Comparison of ENCODE assay signal across 24 cellular contexts in genomic region chr3:148585671-148586379, GRCh38.
"Had no signal": no experiment of that assay in that cellular context is flagged by ENCODE, and none has a peak within 500 bp of the region (broad histone marks: within the 10 kb centered on the region; RNA-seq: fewer than 3 reads in every experiment).

No MANE protein-coding gene starts in this region.

- H3K36me3 ChIP-seq: esophagus muscularis mucosa, gastroesophageal sphincter, heart left ventricle, left lung, lower lobe of right lung had no signal

- H3K27me3 Mint-ChIP-seq: naive B cell had no signal

- H3K9me3 Mint-ChIP-seq: mesothelial cell of epicardium had no signal

- DNase-seq: dermis blood vessel endothelial cell; dorsolateral prefrontal cortex; effector CD4-positive, alpha-beta T cell; effector memory CD4-positive, alpha-beta T cell; foreskin keratinocyte; heart left ventricle; hypothalamus; immature natural killer cell; islet precursor cell; kidney; kidney glomerular epithelial cell; left colon; left lung; left ventricle myocardium superior; lower lobe of right lung; mesenchymal stem cell; mucosa of descending colon; naive B cell had no signal

- H3K9me3 ChIP-seq: esophagus muscularis mucosa, gastroesophageal sphincter, left lung, lower lobe of right lung, mucosa of descending colon had no signal

- H3K4me3 Mint-ChIP-seq: immature natural killer cell, mesothelial cell of epicardium, naive B cell had no signal

- H3K36me3 Mint-ChIP-seq: immature natural killer cell, mesothelial cell of epicardium, naive B cell had no signal

- H3K4me1 ChIP-seq: foreskin keratinocyte, left lung, lower lobe of right lung had no signal

- ATAC-seq: foreskin keratinocyte, gastroesophageal sphincter, heart left ventricle, left colon, left lung, left ventricle myocardium superior, lower lobe of right lung, mucosa of descending colon had no signal

- H2AFZ ChIP-seq: hepatocyte had no signal

- H3K27ac Mint-ChIP-seq: immature natural killer cell, mesothelial cell of epicardium, naive B cell had no signal

- H3K4me2 ChIP-seq: hepatocyte had no signal

- H3K4me3 ChIP-seq: coronary artery, dorsolateral prefrontal cortex, esophagus muscularis mucosa, gastroesophageal sphincter, heart left ventricle, hepatocyte, left lung, lower lobe of right lung, mucosa of descending colon had no signal

- H3K79me2 ChIP-seq: hepatocyte had no signal

- H3K4me1 Mint-ChIP-seq: immature natural killer cell, naive B cell had no signal

- H3K27me3 ChIP-seq: dorsolateral prefrontal cortex, esophagus muscularis mucosa, foreskin keratinocyte, gastroesophageal sphincter, heart left ventricle, hepatocyte, left lung had no signal

- H3K27ac ChIP-seq: coronary artery, dorsolateral prefrontal cortex, esophagus muscularis mucosa, foreskin keratinocyte, gastroesophageal sphincter, heart left ventricle, hepatocyte, left lung, lower lobe of right lung had no signal

- FAIRE-seq: endothelial cell of umbilical vein, kidney had no signal
